ENCODE assay signal across 13 cellular contexts in the genomic region with DNA sequence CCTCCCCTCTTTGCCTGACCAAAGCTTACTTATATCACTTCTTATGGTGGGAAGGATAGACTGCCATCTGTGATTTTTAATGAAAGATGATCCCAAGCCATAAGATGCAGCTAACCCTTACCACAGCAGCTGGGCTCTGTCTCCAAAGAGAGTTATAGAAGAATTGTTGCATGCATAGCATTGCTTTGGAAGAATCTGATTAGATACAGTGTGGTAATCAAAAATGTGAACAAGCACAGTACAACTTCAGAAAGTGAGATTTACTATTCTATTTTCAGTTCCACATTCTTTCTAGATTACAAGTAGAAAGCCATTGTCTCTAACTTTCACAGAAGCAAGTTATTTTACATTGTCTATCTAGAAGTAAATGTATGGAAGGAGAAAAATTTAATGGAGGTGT.
DNase-seq lines count a peak whose midpoint lies in the region; ATAC-seq and TF ChIP-seq lines count a peak whose summit lies in the region.
"Had no signal": no experiment of that assay in that cellular context is flagged by ENCODE, and none has a peak within 500 bp of the region (broad histone marks: within the 10 kb centered on the region; RNA-seq: fewer than 3 reads in every experiment).

No MANE protein-coding gene starts in this region.

- H3K27ac ChIP-seq in SJCRH30, result peak overlapping the region; percentile 67
- H3K27ac ChIP-seq: parathyroid adenoma had no signal

- H3K4me1 ChIP-seq in SJCRH30, result peaks cover 18% of the 10 kb centered on the region
- H3K4me1 ChIP-seq: parathyroid adenoma had no signal

- H3K27me3 ChIP-seq in GM06990 (replicated peaks; ENCODE audit: control insufficient read depth, insufficient read depth, low read length) (no peaks in the 10 kb centered on the region), SJCRH30 (no peaks in the 10 kb centered on the region)

- DNase-seq in GM06990 (ENCODE audit: extremely low read depth, insufficient read length) (peak; percentile 25), SJCRH30 (peak; percentile 52 to 78), germinal center (ENCODE audit: low spot score) (no peak), NCI-H510A treated with DMSO at 0.1 percent for 48 hours (lab: John Stamatoyannopoulos, UW) (no peak), retina (no peak), activated T-cell treated with anti-CD3 and anti-CD28 coated beads for 4 hours (no peak)
- DNase-seq: activated CD4-positive, alpha-beta T cell treated with anti-CD3 and anti-CD28 coated beads, Interleukin-2, amount 10 ng/mL, durations not matched to agents 24 days and 14 days; aorta; dermis blood vessel endothelial cell; RPMI8226 had no signal

- ATAC-seq in GM19455 (IDR thresholded peaks at IDR 0.05; ENCODE audit: unreplicated experiment) (peak; percentile 86), HG03039 (IDR thresholded peaks at IDR 0.05; ENCODE audit: unreplicated experiment) (peak; percentile 49)

- H3K4me3 ChIP-seq in GM06990 (replicated peaks; ENCODE audit: low read depth, low read length), result no peak overlapping the region
- H3K4me3 ChIP-seq in SJCRH30, result no peak overlapping the region

- no peaks in the 10 kb centered on the region for H3K36me3 ChIP-seq in GM06990 (ENCODE audit: control insufficient read depth, insufficient read depth, low read length)
- no peaks in the 10 kb centered on the region for H3K36me3 ChIP-seq in SJCRH30

- TF ChIP-seq CTCF in GM06990 (IDR thresholded peaks at IDR 0.05; ENCODE audit: insufficient read depth, low read length, poor library complexity, severe bottlenecking), result no peak

- no peaks in the 10 kb centered on the region for H3K9me3 ChIP-seq in SJCRH30 (replicated peaks)

Comparison
In these comparisons a context has a peak if more than half of its experiments do, and no peak if none do; other contexts are left out.
1. DNase-seq: peak in GM06990 (single experiment) and SJCRH30 (2 of 2); none in germinal center (single experiment), NCI-H510A treated with DMSO at 0.1 percent for 48 hours (single experiment), retina (single experiment) and activated T-cell treated with anti-CD3 and anti-CD28 coated beads for 4 hours (single experiment).